ENCODE assay signal across 15 cellular contexts in the genomic region with DNA sequence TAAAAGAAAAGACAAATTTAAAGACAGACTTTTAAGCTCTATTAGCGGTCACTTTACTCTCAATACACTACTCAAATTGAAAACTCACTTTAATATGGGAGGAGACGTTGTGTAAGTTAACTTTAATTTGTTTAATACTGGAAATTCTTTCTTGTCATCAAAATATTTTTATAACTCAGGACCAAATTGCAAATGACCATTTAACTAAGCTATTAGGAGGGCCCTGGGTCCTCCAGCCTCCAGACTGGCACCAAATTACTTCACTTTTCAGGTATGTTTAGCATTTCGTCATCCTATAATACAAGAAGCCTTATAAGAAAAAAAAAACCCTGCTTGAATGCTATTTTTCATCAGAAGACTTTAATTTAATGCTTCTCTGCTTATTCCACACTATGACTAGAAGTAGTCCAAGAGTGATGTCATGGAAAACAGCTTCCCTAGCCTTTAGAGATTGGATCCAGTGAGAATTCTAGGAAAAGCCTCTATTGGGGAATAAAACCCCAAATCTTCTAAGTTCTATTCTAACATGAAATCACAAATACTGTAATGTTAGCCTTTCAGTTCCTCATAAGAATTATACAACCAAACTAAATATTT. TPM values are rescaled to one million over a fixed set of nuclear protein-coding genes. Genes with fewer than 3 reads are reported as not detected.
A peak's percentile ranks its signal among the peaks of the same experiment; 100 is the strongest.
DNase-seq lines count a peak whose midpoint lies in the region; ATAC-seq and TF ChIP-seq lines count a peak whose summit lies in the region.
"Had no signal": no experiment of that assay in that cellular context is flagged by ENCODE, and none has a peak within 500 bp of the region (broad histone marks: within the 10 kb centered on the region; RNA-seq: fewer than 3 reads in every experiment).

No MANE protein-coding gene starts in this region.

- no peak for TF ChIP-seq CTCF in gastroesophageal sphincter (IDR thresholded peaks at IDR 0.05)

- H3K9me3 Mint-ChIP-seq in CD4-positive, alpha-beta memory T cell = no peaks in the 10 kb centered on the region
- H3K9me3 Mint-ChIP-seq in activated naive CD8-positive, alpha-beta T cell (ENCODE audit: low read depth) = no peaks in the 10 kb centered on the region

- intact Hi-C loops in CD4-positive, alpha-beta memory T cell (cut with micrococcal nuclease) = no loop called here

- no peaks in the 10 kb centered on the region for H3K27me3 Mint-ChIP-seq in CD4-positive, alpha-beta memory T cell
- H3K27me3 Mint-ChIP-seq in activated naive CD8-positive, alpha-beta T cell = no peaks in the 10 kb centered on the region

- peaks cover 4 to 9% of the 10 kb centered on the region in 2 donors for H3K36me3 Mint-ChIP-seq in CD4-positive, alpha-beta memory T cell
- no peaks in the 10 kb centered on the region for H3K36me3 Mint-ChIP-seq in activated naive CD8-positive, alpha-beta T cell

- TF ChIP-seq POLR2A in gastroesophageal sphincter (IDR thresholded peaks at IDR 0.05) = no peak

- H3K27ac Mint-ChIP-seq in CD4-positive, alpha-beta memory T cell = peak overlapping the region in 2 of 7 donors; percentile 47 to 58
- peak overlapping the region; percentile 35 for H3K27ac Mint-ChIP-seq in activated naive CD8-positive, alpha-beta T cell

- no peaks in the 10 kb centered on the region for H4K20me1 ChIP-seq in GM23248 (ENCODE audit: insufficient read depth)

- CTCF ChIA-PET in CD4-positive, alpha-beta memory T cell (lab: Charles Lee; ENCODE audit: partially characterized antibody) = interaction anchor here (1.4 to 5.1 kb wide), 3 partner anchors 34 to 119 kb away, joined by 3 to 23 read pairs (median 3); partner anchors contain the start of genes CXorf58 and EIF2S3

- H3K9me2 ChIP-seq in GM23248 (ENCODE audit: insufficient read depth) = no peaks in the 10 kb centered on the region

- ATAC-seq in gastroesophageal sphincter (no peak), HG03460 (IDR thresholded peaks at IDR 0.05; ENCODE audit: unreplicated experiment) (no peak), GM21786 (IDR thresholded peaks at IDR 0.05; ENCODE audit: unreplicated experiment) (no peak)

- H3K9me3 ChIP-seq in CD4-positive, alpha-beta memory T cell (ENCODE audit: control insufficient read depth in 1 of 2, low read length in 2 of 2) = no peaks in the 10 kb centered on the region
- no peaks in the 10 kb centered on the region for H3K9me3 ChIP-seq in GM23248 (ENCODE audit: low read depth)
- no peaks in the 10 kb centered on the region for H3K9me3 ChIP-seq in gastroesophageal sphincter
- H3K9me3 ChIP-seq: heart left ventricle, suprapubic skin had no signal

- no peaks in the 10 kb centered on the region for H3K27me3 ChIP-seq in CD4-positive, alpha-beta memory T cell (ENCODE audit: insufficient read depth, low read length)
- no peaks in the 10 kb centered on the region for H3K27me3 ChIP-seq in GM23248 (replicated peaks; ENCODE audit: insufficient read depth)
- no peaks in the 10 kb centered on the region for H3K27me3 ChIP-seq in gastroesophageal sphincter
- H3K27me3 ChIP-seq: suprapubic skin had no signal

- H2AFZ ChIP-seq in GM23248 = no peak overlapping the region

- H3K4me3 ChIP-seq in CD4-positive, alpha-beta memory T cell (ENCODE audit: low read length in 2 of 2) = no peak overlapping the region
- H3K4me3 ChIP-seq in GM23248 (no peak overlapping the region), gastroesophageal sphincter (no peak overlapping the region)
- H3K4me3 ChIP-seq: heart left ventricle, suprapubic skin had no signal

- peaks cover 20 to 35% (median 26%) of the 10 kb centered on the region in 4 donors for H3K4me1 Mint-ChIP-seq in CD4-positive, alpha-beta memory T cell
- peaks cover 35% of the 10 kb centered on the region for H3K4me1 Mint-ChIP-seq in activated naive CD8-positive, alpha-beta T cell (ENCODE audit: low read depth)

- H3K9ac ChIP-seq in GM23248 = peak overlapping the region; percentile 47

- peaks cover 16% of the 10 kb centered on the region; the same call in 1 of the 2 replicates for H3F3A ChIP-seq in GM23248 (ENCODE audit: insufficient read depth)

- in situ Hi-C loops in GM23248 (cut with MboI) = no loop called here

- DNase-seq in CD4-positive, alpha-beta memory T cell = no peak
- DNase-seq in GM23248 (peak; percentile 47), NOMO-1 treated with DMSO at 0.1 percent for 48 hours (lab: John Stamatoyannopoulos, UW; ENCODE audit: unreplicated experiment) (no peak), NCI-H1930 (lab: John Stamatoyannopoulos, UW) (no peak)
- DNase-seq: activated CD4-positive, alpha-beta T cell treated with anti-CD3 and anti-CD28 coated beads, Interleukin-2, amount 50 U/mL, for 48 hours; anterior cingulate cortex; COR-L47; heart left ventricle; NCI-H1105 treated with DMSO at 0.1 percent for 48 hours; NCI-H446 treated with DMSO at 0.1 percent for 48 hours had no signal

- no peak overlapping the region for H3K27ac ChIP-seq in CD4-positive, alpha-beta memory T cell (ENCODE audit: low read depth, low read length)
- peak overlapping the region; percentile 52 for H3K27ac ChIP-seq in GM23248
- H3K27ac ChIP-seq in gastroesophageal sphincter = peak overlapping the region; percentile 15 to 71 (median 52)
- H3K27ac ChIP-seq: suprapubic skin had no signal

- 9 to 15% methylated on average over 3 of the region's 3 CpGs for WGBS in GM23248 (ENCODE audit: low coverage in 1 of 2, low lambda C conversion rate in 2 of 2, missing lambda C conversion rate in 2 of 2), 2 experiments
- WGBS in gastroesophageal sphincter (ENCODE audit: low coverage in 1 of 2), 2 donors = 26 to 34% methylated on average over 3 of the region's 3 CpGs

- peaks cover 32% of the 10 kb centered on the region for H3K4me1 ChIP-seq in CD4-positive, alpha-beta memory T cell (ENCODE audit: insufficient read depth, low read length)
- H3K4me1 ChIP-seq in GM23248 (ENCODE audit: insufficient read depth) (peaks cover 16% of the 10 kb centered on the region), gastroesophageal sphincter (peaks cover 0 to 34% (median 0%) of the 10 kb centered on the region in 3 donors)

- H3K4me3 Mint-ChIP-seq in CD4-positive, alpha-beta memory T cell = peak overlapping the region in 5 of 8 donors; percentile 1 to 54 (median 35)
- H3K4me3 Mint-ChIP-seq in activated naive CD8-positive, alpha-beta T cell = peak overlapping the region; percentile 25

- POLR2A ChIA-PET in CD4-positive, alpha-beta memory T cell (lab: Charles Lee; ENCODE audit: partially characterized antibody) = interaction anchor here (0.8 to 2.7 kb wide), 3 partner anchors 34 to 112 kb away, joined by 3 to 9 read pairs (median 4); partner anchors contain the start of genes APOO, CXorf58 and EIF2S3

- no peaks in the 10 kb centered on the region for H3K36me3 ChIP-seq in CD4-positive, alpha-beta memory T cell (ENCODE audit: insufficient read depth, low read length)
- H3K36me3 ChIP-seq in GM23248 (ENCODE audit: low read depth) = no peaks in the 10 kb centered on the region
- no peaks in the 10 kb centered on the region for H3K36me3 ChIP-seq in gastroesophageal sphincter
- H3K36me3 ChIP-seq: heart left ventricle, suprapubic skin had no signal

- TF ChIP-seq EP300 in gastroesophageal sphincter (IDR thresholded peaks at IDR 0.05) = no peak

- peak overlapping the region; percentile 40 for H3K4me2 ChIP-seq in GM23248 (ENCODE audit: unreplicated experiment)

- H3K79me2 ChIP-seq in GM23248 (ENCODE audit: insufficient read depth) = peaks cover 97% of the 10 kb centered on the region

RNA-seq across cellular contexts. Expression of gene KLHL15, which starts 6.6 kb away (rescaled TPM):
- total RNA-seq in CD4-positive, alpha-beta memory T cell = 1 to 10 TPM; 7.3 to 7.9 TPM
- polyA plus RNA-seq in CD4-positive, alpha-beta memory T cell = 1 to 10 TPM; 1.3 to 1.5 TPM
- 8.1 and 8.2 TPM in 2 replicates for total RNA-seq in GM23248 (2014; rRNA removed; shearing (Covaris generic))
- 2.9 and 3.4 TPM in 2 replicates for polyA plus RNA-seq in GM23248 (2016; fragmentation: Nextera tagmentation; extraction: Ambion mirVana)
- total RNA-seq in gastroesophageal sphincter = 10 to 100 TPM; 12.2 to 42.3 (median 17.4) TPM

RNA-seq across cellular contexts. Expression of gene EIF2S3, which starts 34.4 kb away (rescaled TPM):
- total RNA-seq in CD4-positive, alpha-beta memory T cell = 100 to 1,000 TPM; 218 to 221 TPM
- 100 to 1,000 TPM; 117 to 120 TPM for polyA plus RNA-seq in CD4-positive, alpha-beta memory T cell
- total RNA-seq in GM23248 (2014; rRNA removed; shearing (Covaris generic)) = 163 and 190 TPM in 2 replicates
- polyA plus RNA-seq in GM23248 (2016; fragmentation: Nextera tagmentation; extraction: Ambion mirVana) = 57.2 and 57.9 TPM in 2 replicates
- total RNA-seq in gastroesophageal sphincter = 100 to 1,000 TPM; 139 to 179 (median 156) TPM
